ENCODE assay signal across 32 cellular contexts in genomic region chr1:147514233-147514632, GRCh38.
"Had no signal": no experiment of that assay in that cellular context is flagged by ENCODE, and none has a peak within 500 bp of the region (broad histone marks: within the 10 kb centered on the region; RNA-seq: fewer than 3 reads in every experiment).

No MANE protein-coding gene starts in this region.

- H3K9me3 ChIP-seq: ascending aorta, breast epithelium, colonic mucosa, gastrocnemius medialis had no signal

- H3K36me3 ChIP-seq: ascending aorta, breast epithelium, cardiac muscle cell, colonic mucosa, gastrocnemius medialis, heart right ventricle had no signal

- H3K9me3 Mint-ChIP-seq: activated T-cell treated with anti-CD3 and anti-CD28 coated beads, Interleukin-2, amount 50 U/mL, for 24 hours had no signal

- H3K27me3 Mint-ChIP-seq: activated CD4-positive, alpha-beta T cell treated with anti-CD3 and anti-CD28 coated beads for 36 hours; brain had no signal

- H3K27ac Mint-ChIP-seq: activated CD4-positive, alpha-beta memory T cell treated with anti-CD3 and anti-CD28 coated beads for 36 hours; activated CD4-positive, alpha-beta T cell treated with anti-CD3 and anti-CD28 coated beads for 36 hours; activated CD4-positive, alpha-beta T cell treated with anti-CD3 and anti-CD28 coated beads, Interleukin-2, amount 10 ng/mL, durations not matched to agents 24 days and 14 days; activated CD8-positive, alpha-beta T cell treated with anti-CD3 and anti-CD28 coated beads, Interleukin-2, amount 10 ng/mL, durations not matched to agents 7 days and 5 days; activated naive CD4-positive, alpha-beta T cell treated with anti-CD3 and anti-CD28 coated beads, Interleukin-2, amount 10 ng/mL, durations not matched to agents 7 days and 5 days; activated naive CD4-positive, alpha-beta T cell treated with anti-CD3 and anti-CD28 coated beads, Interleukin-2, amount 50 U/mL, for 72 hours; activated naive CD8-positive, alpha-beta T cell treated with anti-CD3 and anti-CD28 coated beads, Interleukin-2, amount 10 ng/mL, durations not matched to agents 7 days and 5 days; activated T-cell treated with anti-CD3 and anti-CD28 coated beads, Interleukin-2, amount 50 U/mL, for 24 hours; activated T-cell treated with anti-CD3 and anti-CD28 coated beads, Interleukin-2, amount 50 U/mL, for 72 hours; endodermal cell; T-helper 1 cell treated with Interleukin-12 subunit alpha and Interleukin-12 subunit beta and Interleukin-4 antibody, amounts not matched to agents 30 μg/mL and 1 μg/mL, for 36 hours; T-helper 2 cell treated with Interferon-gamma antibody and Interleukin-4, amounts not matched to agents 5 μg/mL and 100 μg/mL, for 36 hours had no signal

- H3K4me1 ChIP-seq: ascending aorta, breast epithelium, colonic mucosa had no signal

- H2AFZ ChIP-seq: hepatocyte had no signal

- H3K27ac ChIP-seq: ascending aorta, breast epithelium, cardiac muscle cell, colonic mucosa, gastrocnemius medialis, hepatocyte had no signal

- DNase-seq: activated CD4-positive, alpha-beta memory T cell treated with anti-CD3 and anti-CD28 coated beads for 36 hours; activated CD4-positive, alpha-beta T cell treated with anti-CD3 and anti-CD28 coated beads for 36 hours; activated CD4-positive, alpha-beta T cell treated with anti-CD3 and anti-CD28 coated beads, Interleukin-2, amount 10 ng/mL, durations not matched to agents 24 days and 14 days; activated CD4-positive, CD25-positive, alpha-beta regulatory T cell; activated CD4-positive, CD25-positive, alpha-beta regulatory T cell treated with anti-CD3 and anti-CD28 coated beads, Interleukin-2, amount 50 U/mL, for 72 hours; activated CD8-positive, alpha-beta memory T cell treated with anti-CD3 and anti-CD28 coated beads, Interleukin-2, amount 50 U/mL, for 48 hours; activated CD8-positive, alpha-beta T cell treated with anti-CD3 and anti-CD28 coated beads, Interleukin-2, amount 10 ng/mL, durations not matched to agents 7 days and 5 days; activated gamma-delta T cell; activated naive CD4-positive, alpha-beta T cell; activated naive CD4-positive, alpha-beta T cell treated with anti-CD3 and anti-CD28 coated beads, Interleukin-2, amount 10 ng/mL, durations not matched to agents 7 days and 5 days; activated naive CD8-positive, alpha-beta T cell treated with anti-CD3 and anti-CD28 coated beads, Interleukin-2, amount 10 ng/mL, durations not matched to agents 7 days and 5 days; activated T-cell treated with anti-CD3 and anti-CD28 coated beads for 4 hours; activated T-cell treated with anti-CD3 and anti-CD28 coated beads, Interleukin-2, amount 50 U/mL, for 24 hours; activated T-cell treated with anti-CD3 and anti-CD28 coated beads, Interleukin-2, amount 50 U/mL, for 72 hours; central memory CD4-positive, alpha-beta T cell; cerebellar nuclear complex; colonic mucosa; effector memory CD4-positive, alpha-beta T cell; endodermal cell; foreskin fibroblast; gastrocnemius medialis; heart right ventricle; T1000 had no signal

- ATAC-seq: activated CD4-positive, alpha-beta T cell treated with anti-CD3 and anti-CD28 coated beads for 36 hours; activated CD8-positive, alpha-beta T cell treated with anti-CD3 and anti-CD28 coated beads, Interleukin-2, amount 10 ng/mL, durations not matched to agents 7 days and 5 days; activated naive CD4-positive, alpha-beta T cell treated with anti-CD3 and anti-CD28 coated beads, Interleukin-2, amount 50 U/mL, for 72 hours; activated T-cell treated with anti-CD3 and anti-CD28 coated beads, Interleukin-2, amount 50 U/mL, for 72 hours; esophagus mucosa; gastrocnemius medialis; heart right ventricle had no signal

- H3K27me3 ChIP-seq: ascending aorta, breast epithelium, cardiac muscle cell, colonic mucosa, gastrocnemius medialis, heart right ventricle, hepatocyte had no signal

- H3K36me3 Mint-ChIP-seq: activated CD4-positive, alpha-beta memory T cell treated with anti-CD3 and anti-CD28 coated beads for 36 hours; activated naive CD4-positive, alpha-beta T cell treated with anti-CD3 and anti-CD28 coated beads, Interleukin-2, amount 10 ng/mL, durations not matched to agents 7 days and 5 days; brain had no signal

- H3K4me3 Mint-ChIP-seq: activated CD4-positive, alpha-beta memory T cell treated with anti-CD3 and anti-CD28 coated beads for 36 hours; activated CD4-positive, alpha-beta T cell treated with anti-CD3 and anti-CD28 coated beads for 36 hours; activated CD4-positive, alpha-beta T cell treated with anti-CD3 and anti-CD28 coated beads, Interleukin-2, amount 10 ng/mL, durations not matched to agents 24 days and 14 days; activated CD8-positive, alpha-beta T cell treated with anti-CD3 and anti-CD28 coated beads, Interleukin-2, amount 10 ng/mL, durations not matched to agents 7 days and 5 days; activated naive CD4-positive, alpha-beta T cell treated with anti-CD3 and anti-CD28 coated beads, Interleukin-2, amount 10 ng/mL, durations not matched to agents 7 days and 5 days; activated naive CD8-positive, alpha-beta T cell treated with anti-CD3 and anti-CD28 coated beads, Interleukin-2, amount 10 ng/mL, durations not matched to agents 7 days and 5 days; activated T-cell treated with anti-CD3 and anti-CD28 coated beads, Interleukin-2, amount 50 U/mL, for 24 hours; activated T-cell treated with anti-CD3 and anti-CD28 coated beads, Interleukin-2, amount 50 U/mL, for 72 hours; brain; endodermal cell; T-helper 1 cell treated with Interleukin-12 subunit alpha and Interleukin-12 subunit beta and Interleukin-4 antibody, amounts not matched to agents 30 μg/mL and 1 μg/mL, for 36 hours; T-helper 2 cell treated with Interferon-gamma antibody and Interleukin-4, amounts not matched to agents 5 μg/mL and 100 μg/mL, for 36 hours had no signal

- H3K79me2 ChIP-seq: hepatocyte had no signal

- H3K4me3 ChIP-seq: ascending aorta, breast epithelium, cardiac muscle cell, colonic mucosa, gastrocnemius medialis, heart right ventricle, hepatocyte had no signal
